In the genomic region with DNA sequence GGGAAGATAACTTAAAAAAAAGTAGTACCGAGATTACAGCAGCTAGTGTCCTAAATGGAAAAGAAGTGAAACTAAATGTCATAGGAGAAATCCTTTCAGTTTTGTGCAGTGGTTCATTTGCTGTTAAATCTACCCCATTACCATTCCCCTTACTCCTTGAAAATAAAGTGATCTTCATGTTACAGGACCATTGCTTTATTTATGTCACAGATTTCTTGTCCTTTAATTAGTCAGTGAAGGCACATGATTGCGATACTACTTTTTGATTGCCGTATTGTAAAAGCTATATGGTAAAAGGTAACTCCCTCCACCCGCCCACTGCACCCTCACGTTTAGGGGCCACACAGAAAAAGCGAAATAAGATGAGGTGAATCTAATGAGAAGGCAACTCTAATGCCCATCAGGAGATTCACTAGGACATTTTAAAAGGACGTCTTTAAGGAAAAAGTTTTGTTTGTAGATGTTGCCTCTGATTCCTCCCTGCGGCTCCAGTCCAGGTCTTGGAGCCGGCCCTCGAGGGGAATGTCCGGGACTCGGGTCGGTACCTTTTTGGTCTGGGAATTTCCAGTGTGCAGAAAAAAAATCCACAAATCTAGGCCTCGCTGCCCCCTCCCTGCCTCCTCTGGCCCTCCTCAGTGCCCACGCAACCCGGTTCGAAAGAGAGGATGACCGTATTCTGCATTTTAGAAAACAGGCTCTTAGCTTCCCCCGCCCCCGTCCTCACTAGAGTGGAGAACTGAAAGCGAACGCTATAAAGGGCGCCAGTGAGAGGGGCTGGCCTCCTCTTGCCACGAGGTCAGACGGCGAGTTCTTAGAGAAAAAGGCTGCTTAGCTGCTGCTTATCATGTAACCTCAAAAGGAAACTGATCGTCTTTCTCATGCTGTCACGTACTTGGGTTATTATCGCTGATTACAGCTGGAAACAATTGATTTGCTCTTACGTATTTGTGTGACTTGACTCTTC, we compare ENCODE assay signal across 8 cellular contexts. TPM values are rescaled to one million over a fixed set of nuclear protein-coding genes. Genes with fewer than 3 reads are reported as not detected.
DNase-seq lines count a peak whose midpoint lies in the region; ATAC-seq and TF ChIP-seq lines count a peak whose summit lies in the region.

No MANE protein-coding gene starts in this region.

- no peaks in the 10 kb centered on the region for H3F3A ChIP-seq in PC-3 (ENCODE audit: low read length, unreplicated experiment)

- no peaks in the 10 kb centered on the region for H3K9me3 ChIP-seq in PC-3 (ENCODE audit: low read length)

- peaks cover 6% of the 10 kb centered on the region; the same call in 1 of the 2 replicates for H3K79me2 ChIP-seq in PC-3 (ENCODE audit: low read length)

- peak overlapping the region; percentile 79 for H3K27ac ChIP-seq in PC-3 (ENCODE audit: low read length)

- TSS peak; percentile 71 for BruUV-seq in PC-3 (replicated peaks; lab: Mats Ljungman, UMichigan)

- peaks cover 41% of the 10 kb centered on the region for H3K4me1 Mint-ChIP-seq in nephron

- H3K4me3 ChIP-seq in PC-3 (ENCODE audit: low read length) (peak overlapping the region; percentile 76), fibroblast of pulmonary artery (replicated peaks; ENCODE audit: low read depth, low read length) (peak overlapping the region; percentile 62)

- H3K27ac Mint-ChIP-seq in nephron, result peak overlapping the region; percentile 96 to 99 (median 98)

- H3K36me3 Mint-ChIP-seq in nephron (ENCODE audit: low read depth), result peaks cover 5% of the 10 kb centered on the region

- intact Hi-C loops in PC-3 (cut with micrococcal nuclease), result loop anchor here (2.0 kb wide), 1 partner anchor 21 kb away; the partner anchor contains the start of gene NFKBIZ

- H3K36me3 ChIP-seq in PC-3 (ENCODE audit: low read depth, low read length), result no peaks in the 10 kb centered on the region

- TF ChIP-seq CTCF in PC-3 (conservative IDR thresholded peaks at IDR 0.05; ENCODE audit: low read depth, low read length) (no peak), fibroblast of pulmonary artery (IDR thresholded peaks at IDR 0.05; ENCODE audit: low read length, missing control alignments) (no peak), nephron (IDR thresholded peaks at IDR 0.05; ENCODE audit: unreplicated experiment in 3 of 3) (no peak)

- H3K27me3 ChIP-seq in PC-3 (ENCODE audit: low read length), result no peaks in the 10 kb centered on the region

- H3K4me2 ChIP-seq in PC-3 (ENCODE audit: low read length), result peak overlapping the region; percentile 92

- H3K27me3 Mint-ChIP-seq in nephron (ENCODE audit: low read depth), result no peaks in the 10 kb centered on the region

- peak; percentile 45 for DNase-seq in AG08396 (ENCODE audit: low spot score)
- peak; percentile 65 for DNase-seq in PC-3
- peak; percentile 46 to 72 for DNase-seq in activated T-helper 1 cell treated with anti-CD3 and anti-CD28 coated beads, Interleukin-2, amount 50 U/mL, for 16 hours (ENCODE audit: low read depth in 1 of 2, low spot score in 1 of 2)
- peak; percentile 78 for DNase-seq in fibroblast of pulmonary artery (ENCODE audit: low read depth)
- peak; percentile 92 for DNase-seq in stimulated activated naive CD8-positive, alpha-beta T cell treated with anti-CD3 and anti-CD28 coated beads, Interleukin-15, Interleukin-2, amounts not matched to agents 100 U/mL and 50 U/mL, for 24 hours

- no peaks in the 10 kb centered on the region for H3K9me3 Mint-ChIP-seq in nephron

- H3K9me2 ChIP-seq in PC-3 (replicated peaks; ENCODE audit: low read length), result no peaks in the 10 kb centered on the region

- ATAC-seq in GM19023 (IDR thresholded peaks at IDR 0.05; ENCODE audit: unreplicated experiment) (peak; percentile 84), HG03175 (IDR thresholded peaks at IDR 0.05; ENCODE audit: unreplicated experiment) (peak; percentile 93), PC-3 (peak; percentile 75)
- ATAC-seq in stimulated activated naive CD8-positive, alpha-beta T cell treated with anti-CD3 and anti-CD28 coated beads, Interleukin-15, Interleukin-2, amounts not matched to agents 100 U/mL and 50 U/mL, for 24 hours, result peak; percentile 94

- peaks cover 20% of the 10 kb centered on the region for H3K4me1 ChIP-seq in PC-3 (ENCODE audit: insufficient read depth, low read length)

- H3K4me3 Mint-ChIP-seq in nephron, result peak overlapping the region; percentile 88 to 93 (median 92)

- H2AFZ ChIP-seq in PC-3 (ENCODE audit: low read length), result peak overlapping the region; percentile 90

- no peaks in the 10 kb centered on the region for H4K20me1 ChIP-seq in PC-3 (ENCODE audit: low read length)

- POLR2A ChIA-PET in PC-3 (lab: Charles Lee; ENCODE audit: unreplicated experiment), result interaction anchor here (0.9 to 1.0 kb wide), 4 partner anchors 22 to 398 kb away, joined by 3 to 6 read pairs (median 4); partner anchors contain the start of gene NFKBIZ

- peak overlapping the region; percentile 84 for H3K9ac ChIP-seq in PC-3 (ENCODE audit: low read length)

- CTCF ChIA-PET in PC-3 (lab: Charles Lee), result interaction anchor here (0.6 kb wide), 1 partner anchor 21 kb away, joined by 3 read pairs; no protein-coding TSS in a partner anchor

RNA-seq across cellular contexts. Expression of gene NFKBIZ, which starts 21.8 kb away (rescaled TPM):
- 63.0 and 70.2 TPM in 2 replicates for total RNA-seq in PC-3 (2014; rRNA removed)

RNA-seq across cellular contexts. Expression of gene NXPE3, which starts 48.5 kb away (rescaled TPM):
- total RNA-seq in PC-3 (2014; rRNA removed), result 11.6 and 12.6 TPM in 2 replicates

Comparison
In these comparisons a context has a peak if more than half of its experiments do, and no peak if none do; other contexts are left out.
1. Peak in every context shown above with its lines: DNase-seq, ATAC-seq, H3K4me3 ChIP-seq and H3K27ac ChIP-seq.